ENCODE assay signal across 38 cellular contexts in genomic region chr1:38896169-38896568, GRCh38. TPM values are rescaled to one million over a fixed set of nuclear protein-coding genes. Genes with fewer than 3 reads are reported as not detected.
"Had no signal": no experiment of that assay in that cellular context is flagged by ENCODE, and none has a peak within 500 bp of the region (broad histone marks: within the 10 kb centered on the region; RNA-seq: fewer than 3 reads in every experiment).

No MANE protein-coding gene starts in this region.

- FAIRE-seq: astrocyte, bronchial epithelial cell had no signal

- H3K4me1 ChIP-seq: adrenal gland, ascending aorta, body of pancreas, breast epithelium had no signal

- DNase-seq: activated effector memory CD4-positive, alpha-beta T cell treated with anti-CD3 and anti-CD28 coated beads, Interleukin-2, amount 50 U/mL, for 16 hours; activated effector memory CD4-positive, alpha-beta T cell treated with Interleukin-2 at 50 U/mL for 16 hours; activated gamma-delta T cell; activated gamma-delta T cell treated with Interleukin-2 at 50 U/mL for 16 hours; activated naive CD4-positive, alpha-beta T cell; activated naive CD4-positive, alpha-beta T cell treated with anti-CD3 and anti-CD28 coated beads for 36 hours; activated naive CD4-positive, alpha-beta T cell treated with anti-CD3 and anti-CD28 coated beads, Interleukin-2, amount 10 ng/mL, durations not matched to agents 7 days and 5 days; activated naive CD4-positive, alpha-beta T cell treated with anti-CD3 and anti-CD28 coated beads, Interleukin-2, amount 50 U/mL, for 16 hours; activated naive CD4-positive, alpha-beta T cell treated with Interleukin-2 at 50 U/mL for 16 hours; activated naive CD8-positive, alpha-beta T cell treated with anti-CD3 and anti-CD28 coated beads for 36 hours; activated naive CD8-positive, alpha-beta T cell treated with anti-CD3 and anti-CD28 coated beads, Interleukin-2, amount 10 ng/mL, durations not matched to agents 7 days and 5 days; activated naive CD8-positive, alpha-beta T cell treated with anti-CD3 and anti-CD28 coated beads, Interleukin-2, amount 50 U/mL, for 24 hours; activated T-cell treated with anti-CD3 and anti-CD28 coated beads, Interleukin-2, amount 50 U/mL, for 24 hours; activated T-cell treated with anti-CD3 and anti-CD28 coated beads, Interleukin-2, amount 50 U/mL, for 4 hours; activated T-cell treated with anti-CD3 and anti-CD28 coated beads, Interleukin-2, amount 50 U/mL, for 48 hours; activated T-cell treated with anti-CD3 and anti-CD28 coated beads, Interleukin-2, amount 50 U/mL, for 72 hours; adrenal gland; amniotic stem cell; amygdala; anterior cingulate cortex; aorta; body of pancreas; brain microvascular endothelial cell; caudate nucleus; central memory CD4-positive, alpha-beta T cell; cerebellar nuclear complex had no signal

- ATAC-seq: activated naive CD4-positive, alpha-beta T cell treated with anti-CD3 and anti-CD28 coated beads, Interleukin-2, amount 50 U/mL, for 72 hours; activated naive CD8-positive, alpha-beta T cell treated with anti-CD3 and anti-CD28 coated beads, Interleukin-2, amount 50 U/mL, for 24 hours; activated T-cell treated with anti-CD3 and anti-CD28 coated beads, Interleukin-2, amount 50 U/mL, for 4 hours; activated T-cell treated with anti-CD3 and anti-CD28 coated beads, Interleukin-2, amount 50 U/mL, for 72 hours; activated T-helper 17 cell treated with anti-CD3 and anti-CD28 coated beads, Interleukin-2, amount 50 U/mL, for 72 hours; body of pancreas had no signal

- H3K4me3 ChIP-seq: adrenal gland, ascending aorta, body of pancreas, breast epithelium, cardiac muscle cell had no signal

- H3K27ac ChIP-seq: adrenal gland, ascending aorta, body of pancreas, brain microvascular endothelial cell, breast epithelium, cardiac muscle cell had no signal

- H3K36me3 ChIP-seq: adrenal gland, ascending aorta, brain microvascular endothelial cell, breast epithelium, cardiac muscle cell had no signal

- H3K27me3 ChIP-seq: adrenal gland, ascending aorta, body of pancreas, brain microvascular endothelial cell, breast epithelium, cardiac muscle cell had no signal

- H3K9me3 ChIP-seq: adrenal gland, ascending aorta, body of pancreas, breast epithelium had no signal

RNA-seq across cellular contexts. Expression of gene GJA9, which starts 14.8 kb away (rescaled TPM):
- total RNA-seq: activated naive CD4-positive, alpha-beta T cell treated with anti-CD3 and anti-CD28 coated beads for 36 hours; activated naive CD4-positive, alpha-beta T cell treated with anti-CD3 and anti-CD28 coated beads, Interleukin-2, amount 50 U/mL, for 72 hours; activated naive CD8-positive, alpha-beta T cell treated with anti-CD3 and anti-CD28 coated beads for 36 hours; activated naive CD8-positive, alpha-beta T cell treated with anti-CD3 and anti-CD28 coated beads, Interleukin-2, amount 10 ng/mL, durations not matched to agents 7 days and 5 days; activated T-cell treated with anti-CD3 and anti-CD28 coated beads, Interleukin-2, amount 50 U/mL, for 4 hours; activated T-cell treated with anti-CD3 and anti-CD28 coated beads, Interleukin-2, amount 50 U/mL, for 72 hours; activated T-helper 1 cell treated with anti-CD3 and anti-CD28 coated beads, Interleukin-12 subunit alpha, Interleukin-12 subunit beta, Interleukin-2, Interleukin-4 antibody, amounts not matched to agents 30 ng/mL and 10 ng/mL and 1 ng/mL, durations not matched to agents 14 hours and 24 hours and 36 hours; activated T-helper 17 cell treated with anti-CD3 and anti-CD28 coated beads, Interleukin-2, amount 50 U/mL, for 72 hours; activated T-helper 2 cell treated with anti-CD3 and anti-CD28 coated beads, Interferon-gamma antibody, Interleukin-2, Interleukin-4, amounts not matched to agents 10 μg/mL and 5 μg/mL and 100 μg/mL, durations not matched to agents 14 hours and 24 hours and 36 hours; adrenal gland; aorta; ascending aorta; astrocyte; body of pancreas; breast epithelium; cardiac muscle cell; cardiac septum; cerebellum; chondrocyte had no signal
- polyA plus RNA-seq: adrenal gland, aorta, cardiac muscle cell had no signal

RNA-seq across cellular contexts. Expression of gene RHBDL2, which starts 45.5 kb away (rescaled TPM):
- total RNA-seq: activated naive CD4-positive, alpha-beta T cell treated with anti-CD3 and anti-CD28 coated beads for 36 hours; activated naive CD4-positive, alpha-beta T cell treated with anti-CD3 and anti-CD28 coated beads, Interleukin-2, amount 50 U/mL, for 72 hours; activated naive CD8-positive, alpha-beta T cell treated with anti-CD3 and anti-CD28 coated beads for 36 hours; activated naive CD8-positive, alpha-beta T cell treated with anti-CD3 and anti-CD28 coated beads, Interleukin-2, amount 10 ng/mL, durations not matched to agents 7 days and 5 days; activated T-cell treated with anti-CD3 and anti-CD28 coated beads, Interleukin-2, amount 50 U/mL, for 4 hours; activated T-cell treated with anti-CD3 and anti-CD28 coated beads, Interleukin-2, amount 50 U/mL, for 72 hours; activated T-helper 1 cell treated with anti-CD3 and anti-CD28 coated beads, Interleukin-12 subunit alpha, Interleukin-12 subunit beta, Interleukin-2, Interleukin-4 antibody, amounts not matched to agents 30 ng/mL and 10 ng/mL and 1 ng/mL, durations not matched to agents 14 hours and 24 hours and 36 hours; activated T-helper 17 cell treated with anti-CD3 and anti-CD28 coated beads, Interleukin-2, amount 50 U/mL, for 72 hours; activated T-helper 2 cell treated with anti-CD3 and anti-CD28 coated beads, Interferon-gamma antibody, Interleukin-2, Interleukin-4, amounts not matched to agents 10 μg/mL and 5 μg/mL and 100 μg/mL, durations not matched to agents 14 hours and 24 hours and 36 hours; ascending aorta; astrocyte; cardiac muscle cell; cardiac septum; chondrocyte had no signal
- polyA plus RNA-seq: aorta had no signal
